22 cellular contexts compared by ENCODE assay signal in genomic region chr11:44906641-44907040, GRCh38.
"Had no signal": no experiment of that assay in that cellular context is flagged by ENCODE, and none has a peak within 500 bp of the region (broad histone marks: within the 10 kb centered on the region; RNA-seq: fewer than 3 reads in every experiment).

No MANE protein-coding gene starts in this region.

- H3K4me1 ChIP-seq: breast epithelium had no signal

- H3K4me3 Mint-ChIP-seq: activated CD4-positive, alpha-beta T cell treated with anti-CD3 and anti-CD28 coated beads, Interleukin-2, amount 10 ng/mL, durations not matched to agents 24 days and 14 days; activated CD8-positive, alpha-beta T cell treated with anti-CD3 and anti-CD28 coated beads for 36 hours; activated naive CD4-positive, alpha-beta T cell treated with anti-CD3 and anti-CD28 coated beads for 36 hours; activated T-cell treated with anti-CD3 and anti-CD28 coated beads, Interleukin-2, amount 50 U/mL, for 24 hours had no signal

- H3K9me3 Mint-ChIP-seq: activated CD4-positive, alpha-beta T cell treated with anti-CD3 and anti-CD28 coated beads, Interleukin-2, amount 10 ng/mL, durations not matched to agents 24 days and 14 days; activated CD8-positive, alpha-beta T cell treated with anti-CD3 and anti-CD28 coated beads for 36 hours; activated naive CD4-positive, alpha-beta T cell treated with anti-CD3 and anti-CD28 coated beads for 36 hours; activated naive CD4-positive, alpha-beta T cell treated with anti-CD3 and anti-CD28 coated beads, Interleukin-2, amount 50 U/mL, for 72 hours; activated T-cell treated with anti-CD3 and anti-CD28 coated beads, Interleukin-2, amount 50 U/mL, for 24 hours; activated T-helper 2 cell treated with anti-CD3 and anti-CD28 coated beads, Interferon-gamma antibody, Interleukin-2, Interleukin-4, amounts not matched to agents 10 μg/mL and 5 μg/mL and 100 μg/mL, durations not matched to agents 14 hours and 24 hours and 36 hours had no signal

- ATAC-seq: activated CD8-positive, alpha-beta T cell treated with anti-CD3 and anti-CD28 coated beads for 36 hours; activated naive CD4-positive, alpha-beta T cell treated with anti-CD3 and anti-CD28 coated beads, Interleukin-2, amount 50 U/mL, for 72 hours; body of pancreas had no signal

- H3K27me3 Mint-ChIP-seq: activated CD4-positive, alpha-beta T cell treated with anti-CD3 and anti-CD28 coated beads, Interleukin-2, amount 10 ng/mL, durations not matched to agents 24 days and 14 days; activated CD8-positive, alpha-beta T cell treated with anti-CD3 and anti-CD28 coated beads for 36 hours; activated T-cell treated with anti-CD3 and anti-CD28 coated beads, Interleukin-2, amount 50 U/mL, for 24 hours had no signal

- H3K36me3 Mint-ChIP-seq: activated naive CD4-positive, alpha-beta T cell treated with anti-CD3 and anti-CD28 coated beads, Interleukin-2, amount 50 U/mL, for 72 hours had no signal

- H3K27me3 ChIP-seq: adrenal gland, body of pancreas, breast epithelium had no signal

- H3K36me3 ChIP-seq: adrenal gland, breast epithelium had no signal

- H3K9me3 ChIP-seq: adrenal gland, body of pancreas, breast epithelium had no signal

- H3K27ac Mint-ChIP-seq: activated CD4-positive, alpha-beta T cell treated with anti-CD3 and anti-CD28 coated beads, Interleukin-2, amount 10 ng/mL, durations not matched to agents 24 days and 14 days; activated CD8-positive, alpha-beta T cell treated with anti-CD3 and anti-CD28 coated beads for 36 hours; activated naive CD4-positive, alpha-beta T cell treated with anti-CD3 and anti-CD28 coated beads for 36 hours; activated T-cell treated with anti-CD3 and anti-CD28 coated beads, Interleukin-2, amount 50 U/mL, for 24 hours; activated T-helper 2 cell treated with anti-CD3 and anti-CD28 coated beads, Interferon-gamma antibody, Interleukin-2, Interleukin-4, amounts not matched to agents 10 μg/mL and 5 μg/mL and 100 μg/mL, durations not matched to agents 14 hours and 24 hours and 36 hours had no signal

- H3K4me3 ChIP-seq: adrenal gland, body of pancreas, breast epithelium had no signal

- DNase-seq: activated CD4-positive, alpha-beta T cell treated with anti-CD3 and anti-CD28 coated beads, Interleukin-2, amount 10 ng/mL, durations not matched to agents 24 days and 14 days; activated CD4-positive, alpha-beta T cell treated with anti-CD3 and anti-CD28 coated beads, Interleukin-2, amount 50 U/mL, for 4 hours; activated CD8-positive, alpha-beta T cell treated with anti-CD3 and anti-CD28 coated beads for 36 hours; activated gamma-delta T cell treated with Interleukin-2 at 50 U/mL for 16 hours; activated naive CD4-positive, alpha-beta T cell treated with anti-CD3 and anti-CD28 coated beads for 36 hours; activated T-cell treated with anti-CD3 and anti-CD28 coated beads, Interleukin-2, amount 50 U/mL, for 24 hours; adrenal gland; body of pancreas; NCI-H1105; NCI-H1436; NCI-H1694; NCI-H1930; NCI-H345; NCI-H524 treated with DMSO at 0.1 percent for 48 hours; Right ventricle myocardium superior; SW 1271; T-helper 1 cell; T1000 had no signal

- H3K27ac ChIP-seq: adrenal gland, body of pancreas, breast epithelium, RWPE1 had no signal
